ENCODE assay signal across 11 cellular contexts in the genomic region with DNA sequence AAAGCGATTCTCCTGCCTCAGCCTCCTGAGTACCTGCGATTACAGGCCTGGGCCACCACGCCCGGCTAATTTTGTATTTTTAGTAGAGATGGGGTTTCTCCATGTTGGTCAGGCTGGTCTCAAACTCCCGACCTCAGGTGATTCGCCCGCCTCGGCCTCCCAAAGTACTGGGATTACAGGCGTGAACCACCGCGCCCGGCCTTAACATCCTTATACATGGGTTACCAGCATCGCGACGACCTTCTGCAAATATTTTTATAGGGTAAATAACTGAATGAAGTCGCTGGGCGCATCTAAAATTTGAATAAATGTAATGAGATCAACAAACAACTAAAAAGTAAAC. TPM values are rescaled to one million over a fixed set of nuclear protein-coding genes. Genes with fewer than 3 reads are reported as not detected.
A peak's percentile ranks its signal among the peaks of the same experiment; 100 is the strongest.
DNase-seq lines count a peak whose midpoint lies in the region; ATAC-seq and TF ChIP-seq lines count a peak whose summit lies in the region.
"Not testable (repeated sequence)": the region's sequence is repeated elsewhere in the genome, so short reads cannot be mapped to it uniquely, and the experiment has no call there.
"Had no signal": no experiment of that assay in that cellular context is flagged by ENCODE, and none has a peak within 500 bp of the region (broad histone marks: within the 10 kb centered on the region; RNA-seq: fewer than 3 reads in every experiment).

No MANE protein-coding gene starts in this region.

- ATAC-seq in activated CD8-positive, alpha-beta memory T cell treated with anti-CD3 and anti-CD28 coated beads, Interleukin-2, amount 10 ng/mL, durations not matched to agents 7 days and 5 days; gastroesophageal sphincter; upper lobe of left lung (ENCODE audit: low FRiP score in 2 of 2): not testable (repeated sequence)

- not testable (repeated sequence) for H3K9me3 Mint-ChIP-seq in Caco-2 (ENCODE audit: unreplicated experiment); activated CD8-positive, alpha-beta memory T cell treated with anti-CD3 and anti-CD28 coated beads, Interleukin-2, amount 10 ng/mL, durations not matched to agents 7 days and 5 days (ENCODE audit: low read depth)

- not testable (repeated sequence) for BruUV-seq in Caco-2 (replicated peaks; lab: Mats Ljungman, UMichigan)

- not testable (repeated sequence) for TF ChIP-seq EP300 in gastroesophageal sphincter (IDR thresholded peaks at IDR 0.05); upper lobe of left lung (IDR thresholded peaks at IDR 0.05)

- not testable (repeated sequence) for H3K4me1 Mint-ChIP-seq in Caco-2 (ENCODE audit: low read depth, unreplicated experiment)
- peaks cover 42% of the 10 kb centered on the region for H3K4me1 Mint-ChIP-seq in activated CD8-positive, alpha-beta memory T cell treated with anti-CD3 and anti-CD28 coated beads, Interleukin-2, amount 10 ng/mL, durations not matched to agents 7 days and 5 days

- H3K79me2 ChIP-seq in OCI-LY3 (ENCODE audit: low read length), result not testable (repeated sequence)

- 84% methylated on average over 8 of the region's 17 CpGs; no CpG with 5 or more reads in 1 of the 2 donors for WGBS in gastroesophageal sphincter (ENCODE audit: low coverage in 1 of 2), 2 donors
- WGBS in upper lobe of left lung, 2 donors, result 86% methylated on average over 17 of the region's 17 CpGs

- not testable (repeated sequence) for TF ChIP-seq CTCF in Caco-2 (IDR thresholded peaks at IDR 0.05; ENCODE audit: insufficient read depth in 1 of 2, low read depth in 1 of 2, low read length in 1 of 2, severe bottlenecking in 1 of 2, unreplicated experiment in 1 of 2); OCI-LY3 (IDR thresholded peaks at IDR 0.05; ENCODE audit: low read depth, low read length); breast epithelium (IDR thresholded peaks at IDR 0.05); gastroesophageal sphincter (IDR thresholded peaks at IDR 0.05); upper lobe of left lung (IDR thresholded peaks at IDR 0.05)

- peak overlapping the region; percentile 97 for H3K4me2 ChIP-seq in OCI-LY3 (ENCODE audit: low read length)

- POLR2A ChIA-PET in Caco-2 (lab: Charles Lee), result interaction anchor here (0.6 to 1.7 kb wide), 11 partner anchors 9 to 341 kb away, joined by 3 to 41 read pairs (median 4); a partner anchor contains a TSS

- TF ChIP-seq POLR2A in breast epithelium (IDR thresholded peaks at IDR 0.05); gastroesophageal sphincter (IDR thresholded peaks at IDR 0.05); upper lobe of left lung (IDR thresholded peaks at IDR 0.05): not testable (repeated sequence)

- CTCF ChIA-PET in Caco-2 (lab: Charles Lee), result interaction anchor here (0.7 to 1.4 kb wide), 10 partner anchors 9 to 203 kb away, joined by 3 to 22 read pairs (median 4); a partner anchor contains a TSS
- CTCF ChIA-PET in activated CD8-positive, alpha-beta memory T cell treated with anti-CD3 and anti-CD28 coated beads, Interleukin-2, amount 10 ng/mL, durations not matched to agents 7 days and 5 days (lab: Charles Lee), result interaction anchor here (1.0 to 5.2 kb wide), 16 partner anchors 15 to 221 kb away, joined by 3 to 46 read pairs (median 6); no protein-coding TSS in a partner anchor

- H3K36me3 Mint-ChIP-seq in Caco-2 (ENCODE audit: insufficient read depth, unreplicated experiment); activated CD8-positive, alpha-beta memory T cell treated with anti-CD3 and anti-CD28 coated beads, Interleukin-2, amount 10 ng/mL, durations not matched to agents 7 days and 5 days: not testable (repeated sequence)

- H3K27me3 Mint-ChIP-seq in Caco-2 (ENCODE audit: insufficient read depth, unreplicated experiment); activated CD8-positive, alpha-beta memory T cell treated with anti-CD3 and anti-CD28 coated beads, Interleukin-2, amount 10 ng/mL, durations not matched to agents 7 days and 5 days: not testable (repeated sequence)

- H4K20me1 ChIP-seq in OCI-LY3 (ENCODE audit: insufficient read depth, low read length), result not testable (repeated sequence)

- 0 out of 2 replicates have a peak overlapping the region, but pooled peaks have one; percentile 9 for H3K4me3 ChIP-seq in Caco-2 (ENCODE audit: low read depth, low read length)
- peak overlapping the region; percentile 83 for H3K4me3 ChIP-seq in OCI-LY3 (ENCODE audit: low read length)
- H3K4me3 ChIP-seq in breast epithelium, result peak overlapping the region in 2 of 3 donors; percentile 65 to 70
- peak overlapping the region in 1 of 2 donors; percentile 54 for H3K4me3 ChIP-seq in gastroesophageal sphincter
- not testable (repeated sequence) for H3K4me3 ChIP-seq in muscle layer of colon (ENCODE audit: low read depth in 1 of 2, low read length in 2 of 2)
- H3K4me3 ChIP-seq in skeletal muscle cell (ENCODE audit: low read depth, low read length), result peak overlapping the region; percentile 43
- peak overlapping the region in 3 of 4 donors; percentile 38 to 54 (median 48) for H3K4me3 ChIP-seq in upper lobe of left lung

- 0 out of 2 replicates have a peak overlapping the region, but pooled peaks have one; percentile 22 for H3K9ac ChIP-seq in OCI-LY3 (ENCODE audit: low read length)
- H3K9ac ChIP-seq in muscle layer of colon (ENCODE audit: low read length), result not testable (repeated sequence)

- not testable (repeated sequence) for H3K27ac ChIP-seq in OCI-LY3 (ENCODE audit: low read length)
- peak overlapping the region; percentile 91 to 94 for H3K27ac ChIP-seq in breast epithelium
- peak overlapping the region; percentile 70 to 94 (median 89) for H3K27ac ChIP-seq in gastroesophageal sphincter
- H3K27ac ChIP-seq in muscle layer of colon (ENCODE audit: low read depth, low read length), result peak overlapping the region; percentile 97
- H3K27ac ChIP-seq in upper lobe of left lung, result peak overlapping the region; percentile 89 to 98 (median 92)

- peak overlapping the region; percentile 89 for H3K27ac Mint-ChIP-seq in Caco-2 (ENCODE audit: unreplicated experiment)
- H3K27ac Mint-ChIP-seq in activated CD8-positive, alpha-beta memory T cell treated with anti-CD3 and anti-CD28 coated beads, Interleukin-2, amount 10 ng/mL, durations not matched to agents 7 days and 5 days, result peak overlapping the region; percentile 88

- H3K36me3 ChIP-seq in Caco-2 (ENCODE audit: control insufficient read depth, insufficient read depth, low read length); OCI-LY3 (replicated peaks; ENCODE audit: low read depth, low read length); breast epithelium; gastroesophageal sphincter; muscle layer of colon (ENCODE audit: insufficient read depth, low read length); upper lobe of left lung: not testable (repeated sequence)

- H3K4me3 Mint-ChIP-seq in Caco-2 (ENCODE audit: unreplicated experiment), result peak overlapping the region; percentile 82
- H3K4me3 Mint-ChIP-seq in activated CD8-positive, alpha-beta memory T cell treated with anti-CD3 and anti-CD28 coated beads, Interleukin-2, amount 10 ng/mL, durations not matched to agents 7 days and 5 days, result peak overlapping the region; percentile 75

- intact Hi-C loops in Caco-2 (cut with micrococcal nuclease; ENCODE audit: unreplicated experiment), result loop anchor here (1.0 to 5.0 kb wide), 3 partner anchors 85 to 691 kb away; a partner anchor contains a TSS
- intact Hi-C loops in breast epithelium (cut with DNase I; ENCODE audit: low total_unique reads), result not testable (repeated sequence)

- not testable (repeated sequence) for DNase-seq in Caco-2; activated CD8-positive, alpha-beta memory T cell treated with anti-CD3 and anti-CD28 coated beads, Interleukin-2, amount 10 ng/mL, durations not matched to agents 7 days and 5 days; breast epithelium (ENCODE audit: low spot score in 2 of 2); skeletal muscle cell (ENCODE audit: low read depth); upper lobe of left lung

- not testable (repeated sequence) for H3K9me3 ChIP-seq in Caco-2; OCI-LY3 (ENCODE audit: insufficient read depth, low read length); breast epithelium; gastroesophageal sphincter; muscle layer of colon (ENCODE audit: low read length); upper lobe of left lung

- H3K4me1 ChIP-seq in Caco-2 (peaks cover 11% of the 10 kb centered on the region), OCI-LY3 (ENCODE audit: low read length) (peaks cover 38% of the 10 kb centered on the region), gastroesophageal sphincter (peaks cover 6 to 23% (median 10%) of the 10 kb centered on the region in 3 donors), upper lobe of left lung (peaks cover 3 to 25% (median 10%) of the 10 kb centered on the region in 4 donors)
- not testable (repeated sequence) for H3K4me1 ChIP-seq in breast epithelium; muscle layer of colon (ENCODE audit: insufficient read depth, low read length)

- peak overlapping the region; percentile 74; the same call in 1 of the 2 replicates for H2AFZ ChIP-seq in OCI-LY3 (ENCODE audit: low read depth, low read length)

- not testable (repeated sequence) for H3K27me3 ChIP-seq in Caco-2 (replicated peaks; ENCODE audit: control insufficient read depth, insufficient read depth, low read length); OCI-LY3 (ENCODE audit: low read depth, low read length); breast epithelium; gastroesophageal sphincter; muscle layer of colon (ENCODE audit: control insufficient read depth in 1 of 2, insufficient read depth in 2 of 2, low read length in 2 of 2); upper lobe of left lung

RNA-seq across cellular contexts. Expression of a gene that starts 0.4 kb away (rescaled TPM):
- total RNA-seq in Caco-2 (2022), result 1.6 and 2.4 TPM in 2 replicates
- 1 to 10 TPM; 3.0 to 3.3 TPM for total RNA-seq in activated CD8-positive, alpha-beta memory T cell treated with anti-CD3 and anti-CD28 coated beads, Interleukin-2, amount 10 ng/mL, durations not matched to agents 7 days and 5 days
- 1 to 10 TPM; 1.6 to 4.3 (median 3.4) TPM for total RNA-seq in breast epithelium
- 1 to 10 TPM in 3 of 4 donors, under 1 TPM in 1; 0.89 to 2.6 (median 1.8) TPM for total RNA-seq in gastroesophageal sphincter
- total RNA-seq in upper lobe of left lung, result 1 to 10 TPM; 1.0 to 6.8 (median 1.8) TPM

RNA-seq across cellular contexts. Expression of a gene that starts 26.3 kb away (rescaled TPM):
- 0.21 and 0.27 TPM in 2 replicates for total RNA-seq in Caco-2 (2022)
- total RNA-seq in activated CD8-positive, alpha-beta memory T cell treated with anti-CD3 and anti-CD28 coated beads, Interleukin-2, amount 10 ng/mL, durations not matched to agents 7 days and 5 days, result under 1 TPM; 0.28 to 0.58 TPM
- 1 to 10 TPM in 1 of 3 donors, under 1 TPM in 1, not detected in 1; 0.33 to 1.4 TPM for total RNA-seq in breast epithelium
- under 1 TPM in 2 of 4 donors, not detected in 2; 0.31 to 0.39 TPM for total RNA-seq in gastroesophageal sphincter
- 1 to 10 TPM in 1 of 6 donors, under 1 TPM in 2, not detected in 3; 0.30 to 2.0 (median 0.74) TPM for total RNA-seq in upper lobe of left lung
- total RNA-seq: esophagus mucosa had no signal

RNA-seq across cellular contexts. Expression of a gene that starts 36.6 kb away (rescaled TPM):
- total RNA-seq in Caco-2 (2022) (0.34 TPM in 1 of 2 replicates, not detected in the other), breast epithelium (under 1 TPM in 2 of 3 donors, not detected in 1; 0.32 to 0.33 TPM), gastroesophageal sphincter (under 1 TPM in 1 of 4 donors, not detected in 3; 0.27 TPM), upper lobe of left lung (under 1 TPM in 1 of 6 donors, not detected in 5; 0.23 TPM)
- total RNA-seq in activated CD8-positive, alpha-beta memory T cell treated with anti-CD3 and anti-CD28 coated beads, Interleukin-2, amount 10 ng/mL, durations not matched to agents 7 days and 5 days, result not detected
- total RNA-seq: activated CD8-positive, alpha-beta memory T cell treated with anti-CD3 and anti-CD28 coated beads for 36 hours; esophagus mucosa; T-helper 2 cell treated with Interferon-gamma antibody and Interleukin-4, amounts not matched to agents 100 ng/mL and 5 ng/mL, for 36 hours had no signal
